ENCODE assay signal across 1 cellular context in the genomic region with DNA sequence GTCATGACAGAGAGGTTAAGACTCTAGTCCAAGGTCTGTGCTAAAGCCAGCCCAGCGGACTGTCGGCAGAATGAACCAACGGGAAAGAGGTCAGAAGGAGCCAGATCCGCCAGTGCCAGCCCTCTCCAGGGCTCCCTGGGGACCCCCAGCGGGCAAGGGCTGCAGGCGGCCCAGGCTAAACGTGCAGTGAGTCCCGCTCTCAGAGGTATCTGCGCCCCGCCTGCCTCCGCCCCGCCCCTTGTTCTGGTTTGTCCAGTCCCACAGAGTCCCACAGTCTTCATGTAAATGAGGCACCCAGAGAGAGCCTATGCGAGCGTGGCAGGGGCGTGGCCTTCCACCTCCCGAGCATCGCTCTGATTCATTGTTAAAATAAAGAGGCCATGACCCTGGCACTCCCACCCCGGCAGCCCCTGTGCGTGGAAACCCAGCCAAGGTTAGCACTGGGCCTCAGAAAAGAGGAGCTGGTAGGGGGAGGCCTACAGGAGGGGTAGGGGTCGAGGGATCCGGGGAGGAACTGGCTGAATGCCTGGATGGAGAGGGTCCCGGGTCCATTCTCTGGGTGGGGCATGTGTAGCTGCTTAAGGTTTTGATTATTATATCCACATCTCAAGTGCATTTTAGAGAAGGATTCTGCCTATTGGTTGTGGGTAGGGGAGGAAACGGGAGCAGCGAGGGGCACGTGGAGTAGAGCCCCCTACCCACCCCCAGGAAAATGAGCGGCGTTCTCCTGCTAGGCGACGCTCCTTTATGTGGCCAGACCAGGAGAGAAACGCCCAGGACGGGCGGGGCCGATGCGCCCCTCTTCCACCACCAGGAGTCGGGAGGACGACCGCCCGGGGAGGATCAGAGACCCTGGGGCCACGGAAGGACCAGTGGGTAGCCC.
TF ChIP-seq lines count a peak whose summit lies in the region.

A gene with protein sequence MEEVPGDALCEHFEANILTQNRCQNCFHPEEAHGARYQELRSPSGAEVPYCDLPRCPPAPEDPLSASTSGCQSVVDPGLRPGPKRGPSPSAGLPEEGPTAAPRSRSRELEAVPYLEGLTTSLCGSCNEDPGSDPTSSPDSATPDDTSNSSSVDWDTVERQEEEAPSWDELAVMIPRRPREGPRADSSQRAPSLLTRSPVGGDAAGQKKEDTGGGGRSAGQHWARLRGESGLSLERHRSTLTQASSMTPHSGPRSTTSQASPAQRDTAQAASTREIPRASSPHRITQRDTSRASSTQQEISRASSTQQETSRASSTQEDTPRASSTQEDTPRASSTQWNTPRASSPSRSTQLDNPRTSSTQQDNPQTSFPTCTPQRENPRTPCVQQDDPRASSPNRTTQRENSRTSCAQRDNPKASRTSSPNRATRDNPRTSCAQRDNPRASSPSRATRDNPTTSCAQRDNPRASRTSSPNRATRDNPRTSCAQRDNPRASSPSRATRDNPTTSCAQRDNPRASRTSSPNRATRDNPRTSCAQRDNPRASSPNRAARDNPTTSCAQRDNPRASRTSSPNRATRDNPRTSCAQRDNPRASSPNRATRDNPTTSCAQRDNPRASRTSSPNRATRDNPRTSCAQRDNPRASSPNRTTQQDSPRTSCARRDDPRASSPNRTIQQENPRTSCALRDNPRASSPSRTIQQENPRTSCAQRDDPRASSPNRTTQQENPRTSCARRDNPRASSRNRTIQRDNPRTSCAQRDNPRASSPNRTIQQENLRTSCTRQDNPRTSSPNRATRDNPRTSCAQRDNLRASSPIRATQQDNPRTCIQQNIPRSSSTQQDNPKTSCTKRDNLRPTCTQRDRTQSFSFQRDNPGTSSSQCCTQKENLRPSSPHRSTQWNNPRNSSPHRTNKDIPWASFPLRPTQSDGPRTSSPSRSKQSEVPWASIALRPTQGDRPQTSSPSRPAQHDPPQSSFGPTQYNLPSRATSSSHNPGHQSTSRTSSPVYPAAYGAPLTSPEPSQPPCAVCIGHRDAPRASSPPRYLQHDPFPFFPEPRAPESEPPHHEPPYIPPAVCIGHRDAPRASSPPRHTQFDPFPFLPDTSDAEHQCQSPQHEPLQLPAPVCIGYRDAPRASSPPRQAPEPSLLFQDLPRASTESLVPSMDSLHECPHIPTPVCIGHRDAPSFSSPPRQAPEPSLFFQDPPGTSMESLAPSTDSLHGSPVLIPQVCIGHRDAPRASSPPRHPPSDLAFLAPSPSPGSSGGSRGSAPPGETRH (N-terminal part only) (plus strand): TSS at position 392 of the 883 bp plus-strand sequence. CDS start 4,318 bp downstream, outside the sequence.

TF ChIP-seq in Ishikawa, 13 proteins besides CTCF, POLR2A, EP300 and RAD21 (continued from another document):
- TF ChIP-seq, protein P1, sequence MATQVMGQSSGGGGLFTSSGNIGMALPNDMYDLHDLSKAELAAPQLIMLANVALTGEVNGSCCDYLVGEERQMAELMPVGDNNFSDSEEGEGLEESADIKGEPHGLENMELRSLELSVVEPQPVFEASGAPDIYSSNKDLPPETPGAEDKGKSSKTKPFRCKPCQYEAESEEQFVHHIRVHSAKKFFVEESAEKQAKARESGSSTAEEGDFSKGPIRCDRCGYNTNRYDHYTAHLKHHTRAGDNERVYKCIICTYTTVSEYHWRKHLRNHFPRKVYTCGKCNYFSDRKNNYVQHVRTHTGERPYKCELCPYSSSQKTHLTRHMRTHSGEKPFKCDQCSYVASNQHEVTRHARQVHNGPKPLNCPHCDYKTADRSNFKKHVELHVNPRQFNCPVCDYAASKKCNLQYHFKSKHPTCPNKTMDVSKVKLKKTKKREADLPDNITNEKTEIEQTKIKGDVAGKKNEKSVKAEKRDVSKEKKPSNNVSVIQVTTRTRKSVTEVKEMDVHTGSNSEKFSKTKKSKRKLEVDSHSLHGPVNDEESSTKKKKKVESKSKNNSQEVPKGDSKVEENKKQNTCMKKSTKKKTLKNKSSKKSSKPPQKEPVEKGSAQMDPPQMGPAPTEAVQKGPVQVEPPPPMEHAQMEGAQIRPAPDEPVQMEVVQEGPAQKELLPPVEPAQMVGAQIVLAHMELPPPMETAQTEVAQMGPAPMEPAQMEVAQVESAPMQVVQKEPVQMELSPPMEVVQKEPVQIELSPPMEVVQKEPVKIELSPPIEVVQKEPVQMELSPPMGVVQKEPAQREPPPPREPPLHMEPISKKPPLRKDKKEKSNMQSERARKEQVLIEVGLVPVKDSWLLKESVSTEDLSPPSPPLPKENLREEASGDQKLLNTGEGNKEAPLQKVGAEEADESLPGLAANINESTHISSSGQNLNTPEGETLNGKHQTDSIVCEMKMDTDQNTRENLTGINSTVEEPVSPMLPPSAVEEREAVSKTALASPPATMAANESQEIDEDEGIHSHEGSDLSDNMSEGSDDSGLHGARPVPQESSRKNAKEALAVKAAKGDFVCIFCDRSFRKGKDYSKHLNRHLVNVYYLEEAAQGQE (IDR thresholded peaks at IDR 0.05; ENCODE audit: low read depth), result no peak
- TF ChIP-seq ZBTB7A (IDR thresholded peaks at IDR 0.05; ENCODE audit: low read depth) (peak; percentile 96), TEAD4 (IDR thresholded peaks at IDR 0.05) (peak; percentile 7; the same call in 1 of the 2 replicates)
- TF ChIP-seq, protein P2, sequence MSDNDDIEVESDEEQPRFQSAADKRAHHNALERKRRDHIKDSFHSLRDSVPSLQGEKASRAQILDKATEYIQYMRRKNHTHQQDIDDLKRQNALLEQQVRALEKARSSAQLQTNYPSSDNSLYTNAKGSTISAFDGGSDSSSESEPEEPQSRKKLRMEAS (IDR thresholded peaks at IDR 0.05), result peak; percentile 6; the same call in 1 of the 2 replicates
